8 cellular contexts compared by ENCODE assay signal in the genomic region with DNA sequence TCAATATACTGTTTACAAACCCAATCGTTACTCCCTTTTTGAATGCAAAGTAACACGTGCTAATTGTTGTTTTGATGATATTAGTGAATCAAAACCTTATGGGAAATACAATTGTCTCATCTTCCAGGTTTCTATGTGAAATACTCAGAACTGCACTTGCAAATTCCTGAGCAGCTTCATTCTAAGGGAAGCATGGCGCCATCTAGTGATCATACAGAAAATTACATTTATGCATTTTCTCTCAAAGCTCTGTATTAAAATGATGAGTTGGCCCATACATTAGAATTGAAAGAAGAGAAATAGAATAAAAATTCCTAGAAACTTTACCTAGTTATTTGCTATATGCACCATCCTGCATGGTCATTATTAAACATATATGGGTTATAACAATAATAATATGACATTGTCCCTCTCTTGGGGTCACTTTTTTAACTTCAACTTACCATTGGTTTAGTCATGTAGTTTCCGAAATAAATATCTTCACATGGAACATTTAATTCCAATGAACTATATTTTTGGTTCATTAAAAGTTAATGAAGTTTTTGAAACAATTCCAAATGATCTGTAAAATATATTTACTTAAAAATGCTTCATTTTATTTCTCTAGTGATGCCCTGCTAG.
DNase-seq lines count a peak whose midpoint lies in the region; ATAC-seq and TF ChIP-seq lines count a peak whose summit lies in the region.

No MANE protein-coding gene starts in this region.

- dilution Hi-C loops in IMR-90 (cut with HindIII; ENCODE audit: low sequenced_read_pairs, unreplicated experiment): no loop called here

- no peak overlapping the region for H3K18ac ChIP-seq in IMR-90 (ENCODE audit: low read depth, low read length)

- TF ChIP-seq CTCF in IMR-90 (conservative IDR thresholded peaks at IDR 0.05; ENCODE audit: low read depth, low read length): peak; percentile 78
- peak; percentile 94 for TF ChIP-seq CTCF in PC-9 (conservative IDR thresholded peaks at IDR 0.05)
- TF ChIP-seq CTCF in osteoblast (IDR thresholded peaks at IDR 0.05; ENCODE audit: extremely low read depth, low read depth, low read length): peak; percentile 70

- H3K27ac Mint-ChIP-seq in activated CD4-positive, alpha-beta T cell treated with anti-CD3 and anti-CD28 coated beads for 36 hours: no peak overlapping the region

- BruUV-seq in IMR-90 (replicated peaks; lab: Mats Ljungman, UMichigan) (no TSS peak), PC-9 (replicated peaks; lab: Mats Ljungman, UMichigan) (no TSS peak)

- ATAC-seq in activated CD4-positive, alpha-beta T cell treated with anti-CD3 and anti-CD28 coated beads for 36 hours: peak; percentile 42
- peak; percentile 60 for ATAC-seq in IMR-90 (ENCODE audit: low read depth)
- ATAC-seq in esophagus mucosa: peak; percentile 38
- no peak for ATAC-seq in GM18870 (IDR thresholded peaks at IDR 0.05; ENCODE audit: unreplicated experiment)

- H3F3A ChIP-seq in PC-9 (ENCODE audit: insufficient read depth, low read depth): no peaks in the 10 kb centered on the region

- H3K9me3 ChIP-seq in IMR-90 (ENCODE audit: control insufficient read depth, insufficient read depth, low read length) (no peaks in the 10 kb centered on the region), PC-9 (ENCODE audit: insufficient read depth, low read depth) (no peaks in the 10 kb centered on the region), osteoblast (ENCODE audit: low read depth, low read length) (no peaks in the 10 kb centered on the region), MG63 (no peaks in the 10 kb centered on the region)

- intact Hi-C loops in activated CD4-positive, alpha-beta T cell treated with anti-CD3 and anti-CD28 coated beads for 36 hours (cut with DNase I, micrococcal nuclease): loop anchor here (1.0 to 5.0 kb wide), 7 partner anchors 127 to 486 kb away; no protein-coding TSS in a partner anchor
- intact Hi-C loops in IMR-90 (cut with micrococcal nuclease) (loop anchor here (1.0 to 5.0 kb wide), 5 partner anchors 51 to 486 kb away; no protein-coding TSS in a partner anchor), PC-9 (cut with micrococcal nuclease; ENCODE audit: unreplicated experiment) (loop anchor here (1.0 to 5.0 kb wide), 4 partner anchors 127 to 481 kb away; no protein-coding TSS in a partner anchor)

- H3K27ac ChIP-seq in IMR-90 (ENCODE audit: insufficient read depth, low read length): no peak overlapping the region
- H3K27ac ChIP-seq in PC-9: no peak overlapping the region
- no peak overlapping the region for H3K27ac ChIP-seq in osteoblast (ENCODE audit: low read depth, low read length)

- H3K4ac ChIP-seq in IMR-90 (ENCODE audit: low read depth, low read length): no peak overlapping the region

- H2BK5ac ChIP-seq in IMR-90 (ENCODE audit: low read depth, low read length, poor library complexity, severe bottlenecking): no peak overlapping the region

- H3K4me2 ChIP-seq in IMR-90 (ENCODE audit: low read depth, low read length) (no peak overlapping the region), PC-9 (no peak overlapping the region), osteoblast (ENCODE audit: insufficient read depth, low read length) (no peak overlapping the region)

- no peak for TF ChIP-seq POLR2A in IMR-90 (IDR thresholded peaks at IDR 0.05; ENCODE audit: low read depth, low read length)

- H3K9me2 ChIP-seq in PC-9 (ENCODE audit: insufficient read depth): no peaks in the 10 kb centered on the region

- H3K36me3 ChIP-seq in IMR-90 (ENCODE audit: control insufficient read depth, insufficient read depth, low read length) (no peaks in the 10 kb centered on the region), PC-9 (ENCODE audit: low read depth) (no peaks in the 10 kb centered on the region), osteoblast (ENCODE audit: insufficient read depth, low read length) (no peaks in the 10 kb centered on the region), MG63 (no peaks in the 10 kb centered on the region)

- no peaks in the 10 kb centered on the region for H3K9me3 Mint-ChIP-seq in activated CD4-positive, alpha-beta T cell treated with anti-CD3 and anti-CD28 coated beads for 36 hours (ENCODE audit: low read depth)

- H3K4me3 Mint-ChIP-seq in activated CD4-positive, alpha-beta T cell treated with anti-CD3 and anti-CD28 coated beads for 36 hours: no peak overlapping the region

- H3K27me3 ChIP-seq in IMR-90 (ENCODE audit: control insufficient read depth, insufficient read depth, low read length) (no peaks in the 10 kb centered on the region), PC-9 (ENCODE audit: insufficient read depth, low read depth) (no peaks in the 10 kb centered on the region), osteoblast (ENCODE audit: insufficient read depth, low read length) (no peaks in the 10 kb centered on the region), MG63 (no peaks in the 10 kb centered on the region)

- H2BK20ac ChIP-seq in IMR-90 (ENCODE audit: low read depth, low read length): no peak overlapping the region

- no peaks in the 10 kb centered on the region for H3K4me1 Mint-ChIP-seq in activated CD4-positive, alpha-beta T cell treated with anti-CD3 and anti-CD28 coated beads for 36 hours

- no peak overlapping the region for H3K4me3 ChIP-seq in IMR-90 (ENCODE audit: insufficient read depth, low read depth, low read length)
- no peak overlapping the region for H3K4me3 ChIP-seq in PC-9
- H3K4me3 ChIP-seq in osteoblast (ENCODE audit: insufficient read depth, low read length): no peak overlapping the region
- H3K4me3 ChIP-seq in MG63: no peak overlapping the region

- H3K79me2 ChIP-seq in PC-9 (ENCODE audit: low read depth): no peaks in the 10 kb centered on the region
- H3K79me2 ChIP-seq in osteoblast (ENCODE audit: insufficient read depth, low read length): no peaks in the 10 kb centered on the region

- no peak overlapping the region for H3K56ac ChIP-seq in IMR-90 (ENCODE audit: extremely low read depth, insufficient read depth, low read length)

- POLR2A ChIA-PET in activated CD4-positive, alpha-beta T cell treated with anti-CD3 and anti-CD28 coated beads for 36 hours (lab: Charles Lee): interaction anchor here (0.6 kb wide), 1 partner anchor 57 kb away, joined by 3 read pairs; no protein-coding TSS in a partner anchor
- POLR2A ChIA-PET in IMR-90 (lab: Charles Lee; ENCODE audit: unreplicated experiment): no interaction called here
- POLR2A ChIA-PET in PC-9 (lab: Charles Lee; ENCODE audit: unreplicated experiment): interaction anchor here (0.7 kb wide), 1 partner anchor 266 kb away, joined by 5 read pairs; no protein-coding TSS in a partner anchor

- no peaks in the 10 kb centered on the region for H3K79me1 ChIP-seq in IMR-90 (ENCODE audit: low read depth in 1 of 2, low read length in 2 of 2)

- peaks cover 1% of the 10 kb centered on the region for H3K27me3 Mint-ChIP-seq in activated CD4-positive, alpha-beta T cell treated with anti-CD3 and anti-CD28 coated beads for 36 hours

- no CpG with 5 or more reads among the region's 4 CpGs for WGBS in IMR-90 (ENCODE audit: extremely low coverage in 2 of 2, insufficient read length in 1 of 2), 2 experiments

- H4K20me1 ChIP-seq in IMR-90 (ENCODE audit: insufficient read depth, low read length) (no peaks in the 10 kb centered on the region), PC-9 (ENCODE audit: insufficient read depth) (no peaks in the 10 kb centered on the region), osteoblast (ENCODE audit: insufficient read depth, low read length) (no peaks in the 10 kb centered on the region)

- no peaks in the 10 kb centered on the region for H3K9me1 ChIP-seq in IMR-90 (ENCODE audit: insufficient read depth, low read length)

- CTCF ChIA-PET in activated CD4-positive, alpha-beta T cell treated with anti-CD3 and anti-CD28 coated beads for 36 hours (lab: Charles Lee): interaction anchor here (0.6 to 3.9 kb wide), 31 partner anchors 8 to 482 kb away, joined by 3 to 31 read pairs (median 4); no protein-coding TSS in a partner anchor
- CTCF ChIA-PET in IMR-90 (lab: Yijun Ruan, JAX) (interaction anchor here (0.6 to 1.8 kb wide), 11 partner anchors 9 to 250 kb away, joined by 3 to 7 read pairs (median 3); no protein-coding TSS in a partner anchor), PC-9 (lab: Charles Lee) (interaction anchor here (0.6 to 1.3 kb wide), 5 partner anchors 26 to 168 kb away, joined by 3 to 4 read pairs (median 3); no protein-coding TSS in a partner anchor)

- in situ Hi-C loops in IMR-90 (cut with MboI; ENCODE audit: low sequenced_read_pairs): loop anchor here (10.0 to 25.0 kb wide), 2 partner anchors 161 to 489 kb away; no protein-coding TSS in a partner anchor

- no peaks in the 10 kb centered on the region for H3K36me3 Mint-ChIP-seq in activated CD4-positive, alpha-beta T cell treated with anti-CD3 and anti-CD28 coated beads for 36 hours (ENCODE audit: low read depth)

- H2BK120ac ChIP-seq in IMR-90 (ENCODE audit: low read depth, low read length): no peak overlapping the region

- no peak overlapping the region for H2AK5ac ChIP-seq in IMR-90 (ENCODE audit: low read depth, low read length)

- no peaks in the 10 kb centered on the region for H3K4me1 ChIP-seq in IMR-90 (ENCODE audit: control insufficient read depth, insufficient read depth, low read length)
- H3K4me1 ChIP-seq in PC-9 (replicated peaks; ENCODE audit: insufficient read depth): 0 out of 2 replicates have a peak, but pooled peaks cover 6% of the 10 kb centered on the region
- no peaks in the 10 kb centered on the region for H3K4me1 ChIP-seq in osteoblast (ENCODE audit: insufficient read depth, low read length)

- no peak overlapping the region for H3K23ac ChIP-seq in IMR-90 (ENCODE audit: low read depth, low read length)

- H2AK9ac ChIP-seq in IMR-90 (replicated peaks; ENCODE audit: low read depth, low read length, poor library complexity): no peak overlapping the region

- DNase-seq in activated CD4-positive, alpha-beta T cell treated with anti-CD3 and anti-CD28 coated beads for 36 hours: no peak
- DNase-seq in activated CD4-positive, alpha-beta T cell treated with anti-CD3 and anti-CD28 coated beads, Interleukin-2, amount 50 U/mL, for 1 hour: no peak
- DNase-seq in IMR-90 (peak; percentile 49), PC-9 (peak in 1 of 2 experiments; percentile 61), osteoblast (ENCODE audit: insufficient read length, low spot score, missing footprints) (peak; percentile 53), MG63 (no peak)

- peak; percentile 71 for TF ChIP-seq RAD21 in IMR-90 (IDR thresholded peaks at IDR 0.05; ENCODE audit: low read length)

- no peak overlapping the region for H4K91ac ChIP-seq in IMR-90 (ENCODE audit: insufficient read depth, low read depth, low read length)

- no peak overlapping the region for H4K5ac ChIP-seq in IMR-90 (ENCODE audit: low read depth, low read length)

- H4K8ac ChIP-seq in IMR-90 (ENCODE audit: low read depth in 2 of 2, low read length in 2 of 2): no peak overlapping the region

- no peak overlapping the region for H2BK15ac ChIP-seq in IMR-90 (ENCODE audit: low read depth, low read length)

- no peak overlapping the region for H3K14ac ChIP-seq in IMR-90 (replicated peaks; ENCODE audit: low read depth, low read length)

- H2AFZ ChIP-seq in IMR-90 (replicated peaks; ENCODE audit: low read length, poor library complexity) (no peak overlapping the region), PC-9 (no peak overlapping the region), osteoblast (ENCODE audit: low read length) (no peak overlapping the region)

- H3K9ac ChIP-seq in IMR-90 (ENCODE audit: low read depth, low read length): no peak overlapping the region

TF ChIP-seq in IMR-90, 13 proteins besides CTCF, POLR2A, EP300 and RAD21 (continues in another document):
- TF ChIP-seq CEBPB (IDR thresholded peaks at IDR 0.05; ENCODE audit: low read depth, low read length): no peak
- TF ChIP-seq SMC3 (IDR thresholded peaks at IDR 0.05; ENCODE audit: low read depth, low read length): peak; percentile 66

Comparison
In these comparisons a context has a peak if more than half of its experiments do, and no peak if none do; other contexts are left out.
1. DNase-seq: peak in IMR-90 (single experiment) and osteoblast (single experiment); none in activated CD4-positive, alpha-beta T cell treated with anti-CD3 and anti-CD28 coated beads for 36 hours (single experiment), activated CD4-positive, alpha-beta T cell treated with anti-CD3 and anti-CD28 coated beads, Interleukin-2, amount 50 U/mL, for 1 hour (single experiment) and MG63 (single experiment).
2. Peak in every context shown above with its lines, with median percentiles within 50 percentile points of each other: CTCF ChIP-seq.